Comparison of ENCODE assay signal across 1 cellular context in the genomic region with DNA sequence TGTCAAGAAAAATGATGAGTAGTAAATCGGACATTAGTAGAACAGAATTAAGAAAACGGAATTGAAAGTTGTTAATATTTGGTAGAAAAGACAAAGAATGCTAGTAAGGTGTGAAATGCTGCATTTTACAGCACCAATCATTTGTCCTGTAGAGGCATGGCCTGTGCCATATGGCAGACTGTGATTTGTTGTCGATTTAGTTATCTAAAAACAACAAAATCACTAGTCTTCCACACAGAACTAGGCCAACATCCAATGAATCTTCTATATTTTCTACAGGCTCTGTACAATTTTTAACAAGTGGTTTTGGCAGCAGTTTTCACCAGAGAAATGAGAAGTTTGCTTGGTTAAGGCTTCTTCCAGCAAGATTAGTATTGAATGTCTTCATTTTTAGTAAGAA.
TF ChIP-seq lines count a peak whose summit lies in the region.

No MANE protein-coding gene starts in this region.

TF ChIP-seq in H1, 55 proteins besides CTCF, POLR2A, EP300 and RAD21:
- TF ChIP-seq GTF2F1 (IDR thresholded peaks at IDR 0.05; ENCODE audit: borderline replicate concordance, low read depth, low read length) (no peak), POLR2AphosphoS5 (IDR thresholded peaks at IDR 0.05; ENCODE audit: low read depth, low read length) (peak; percentile 63), SP1 (IDR thresholded peaks at IDR 0.05; ENCODE audit: low read depth, low read length) (no peak)
